Comparison of ENCODE assay signal across 35 cellular contexts in the genomic region with DNA sequence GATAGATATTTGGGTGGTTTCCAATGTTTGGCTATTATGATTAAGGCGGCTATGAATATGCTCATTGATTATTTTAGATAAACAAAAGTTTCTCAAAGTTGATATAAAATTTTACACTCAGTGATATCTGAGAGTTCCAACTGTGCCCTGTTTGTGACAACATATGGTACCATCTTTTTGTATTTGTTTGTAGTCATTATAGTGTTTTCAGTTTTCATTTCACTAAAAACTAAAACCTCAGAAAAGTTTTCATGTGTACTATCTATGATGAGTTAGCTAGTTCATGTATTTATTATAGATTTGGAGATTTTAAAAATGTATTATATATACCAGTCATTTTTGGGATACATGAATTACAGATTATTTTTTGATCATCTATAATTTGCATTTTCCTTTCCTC.
"Had no signal": no experiment of that assay in that cellular context is flagged by ENCODE, and none has a peak within 500 bp of the region (broad histone marks: within the 10 kb centered on the region; RNA-seq: fewer than 3 reads in every experiment).

No MANE protein-coding gene starts in this region.

- H3K27me3 ChIP-seq: MG63 had no signal

- H3K9me3 ChIP-seq: MG63 had no signal

- H3K9ac ChIP-seq: KMS-11 had no signal

- H3K4me3 ChIP-seq: MG63 had no signal

- H3K36me3 ChIP-seq: MG63 had no signal

- H3K4me2 ChIP-seq: KMS-11 had no signal

- H3K27ac ChIP-seq: KMS-11 had no signal

- DNase-seq: Karpas-422, Kasumi-1, KG1, MG63, MM.1S, MV-4-11, NCI-H1048, NCI-H1092, NCI-H1092 treated with DMSO at 0.1 percent for 48 hours, NCI-H1105, NCI-H1105 treated with DMSO at 0.1 percent for 48 hours, NCI-H1417, NCI-H1417 treated with DMSO at 0.1 percent for 48 hours, NCI-H1436, NCI-H1436 treated with DMSO at 0.1 percent for 48 hours, NCI-H146, NCI-H1694, NCI-H1694 treated with DMSO at 0.1 percent for 48 hours, NCI-H187, NCI-H187 treated with DMSO at 0.1 percent for 48 hours, NCI-H1930, NCI-H2029, NCI-H2029 treated with DMSO at 0.1 percent for 48 hours, NCI-H2081, NCI-H2081 treated with DMSO at 0.1 percent for 48 hours, NCI-H2107, NCI-H2171, NCI-H2171 treated with DMSO at 0.1 percent for 48 hours, NCI-H2227 treated with DMSO at 0.1 percent for 48 hours, NCI-H226, NCI-H345, NCI-H446, NCI-H446 treated with DMSO at 0.1 percent for 48 hours, NCI-H510A had no signal
